Comparison of ENCODE assay signal across 8 cellular contexts in the genomic region with DNA sequence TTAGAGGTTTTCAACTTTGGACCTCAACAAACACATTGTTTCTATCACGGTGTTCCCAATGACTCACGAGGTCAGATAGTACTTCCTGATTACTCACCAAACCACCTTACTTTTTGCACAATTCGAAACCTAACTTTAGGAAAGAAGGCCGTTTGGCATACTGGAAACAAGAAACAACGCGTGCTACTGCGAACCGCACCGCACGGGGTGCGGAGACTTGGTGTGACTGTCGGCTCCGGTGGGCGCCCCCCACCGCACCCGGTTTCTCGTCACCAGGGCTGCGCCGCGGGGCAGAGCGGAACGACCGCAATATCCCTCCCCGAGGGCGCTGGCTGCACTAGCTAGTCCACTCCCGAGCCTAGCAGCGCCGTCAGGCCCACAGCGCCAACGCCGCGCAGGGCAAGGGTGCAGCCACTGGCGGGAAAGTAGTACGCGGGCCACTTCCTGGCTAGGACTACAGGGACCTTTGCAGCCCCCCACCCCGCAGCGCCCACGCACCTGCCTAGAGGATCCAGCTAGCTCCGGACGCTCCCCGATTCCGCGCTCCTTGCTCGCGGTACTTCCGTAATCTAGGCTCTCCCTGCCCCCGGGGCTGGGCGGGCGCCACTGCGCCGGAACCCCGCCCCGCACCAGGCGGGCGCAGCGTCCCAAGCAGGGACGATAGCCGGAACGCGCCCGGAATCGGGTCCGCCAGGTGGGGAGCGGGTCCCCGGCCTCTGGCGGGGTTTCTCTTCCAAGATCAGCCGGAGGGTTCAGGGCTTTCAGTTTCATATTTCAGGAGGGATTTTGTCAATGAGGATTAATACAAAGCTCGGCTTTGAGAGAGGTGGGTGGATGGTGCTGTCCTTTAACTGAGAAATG. TPM values are rescaled to one million over a fixed set of nuclear protein-coding genes. Genes with fewer than 3 reads are reported as not detected.
DNase-seq lines count a peak whose midpoint lies in the region; ATAC-seq and TF ChIP-seq lines count a peak whose summit lies in the region.

Gene PARP4, minus strand, starts transcription at position 571 of the 861 bp plus-strand sequence. CDS start 9,002 bp downstream, outside the sequence.

- peak within 1 kb of the TSS; percentile 76 for H3K4me3 ChIP-seq in kidney epithelial cell (ENCODE audit: low read depth, low read length)

- in situ Hi-C loops in ACHN (cut with HindIII; ENCODE audit: low pct_ligation_motif_present, low pct_unique_long_range_greater_than_20kb, low sequenced_read_pairs) = no loop called here

- no peak for TF ChIP-seq CTCF in kidney epithelial cell (IDR thresholded peaks at IDR 0.05; ENCODE audit: insufficient read depth, low read length, poor library complexity, severe bottlenecking)

- DNase-seq in ACHN = peak; percentile 86
- DNase-seq in NCI-H2227 treated with DMSO at 0.1 percent for 48 hours (lab: John Stamatoyannopoulos, UW) = peak; percentile 17
- DNase-seq in cerebellum (ENCODE audit: low spot score) = peak; percentile 5
- peak; percentile 81 for DNase-seq in kidney epithelial cell (ENCODE audit: low read depth)
- DNase-seq in stimulated activated CD4-positive, alpha-beta T cell treated with anti-CD3 and anti-CD28 coated beads, Interleukin-15, amount 100 ng/mL, for 48 hours (ENCODE audit: low read depth in 2 of 2) = peak; percentile 48 to 56

- no peaks in the 10 kb centered on the region for H3K36me3 ChIP-seq in kidney epithelial cell (ENCODE audit: control insufficient read depth, insufficient read depth, low read length)

- ATAC-seq in GM18858 (IDR thresholded peaks at IDR 0.05; ENCODE audit: unreplicated experiment) = peak; percentile 59
- peak; percentile 70 for ATAC-seq in HG03064 (IDR thresholded peaks at IDR 0.05; ENCODE audit: low read depth, unreplicated experiment)
- ATAC-seq in activated CD4-positive, CD25-positive, alpha-beta regulatory T cell treated with anti-CD3 and anti-CD28 coated beads, Interleukin-2, amount 50 U/mL, for 24 hours = peak; percentile 72

- H3K27me3 ChIP-seq in kidney epithelial cell (ENCODE audit: control insufficient read depth, insufficient read depth, low read length) = no peaks in the 10 kb centered on the region

RNA-seq across cellular contexts. Expression of gene PARP4, which starts in this region (rescaled TPM):
- total RNA-seq in cerebellum (17.4 TPM), kidney epithelial cell (54.3 and 57.6 TPM in 2 replicates)

Comparison
In these comparisons a context has a peak if more than half of its experiments do, and no peak if none do; other contexts are left out.
1. Peak in every context shown above with its lines: DNase-seq, ATAC-seq and H3K4me3 ChIP-seq.
2. DNase-seq: peak in every context shown above with its lines; median percentile 86 in ACHN; 81 in kidney epithelial cell; 52 in stimulated activated CD4-positive, alpha-beta T cell treated with anti-CD3 and anti-CD28 coated beads, Interleukin-15, amount 100 ng/mL, for 48 hours; 17 in NCI-H2227 treated with DMSO at 0.1 percent for 48 hours; 5 in cerebellum.